ENCODE assay signal across 1 cellular context in genomic region chr1:171467626-171468025, GRCh38.
TF ChIP-seq lines count a peak whose summit lies in the region.

No MANE protein-coding gene starts in this region.

TF ChIP-seq in HCT116, 20 proteins besides CTCF, POLR2A, EP300 and RAD21 (continued from another document):
- TF ChIP-seq YY1 (IDR thresholded peaks at IDR 0.05; ENCODE audit: extremely low read depth, insufficient replicate concordance, low read depth, low read length), result no peak
